8 cellular contexts compared by ENCODE assay signal in the genomic region with DNA sequence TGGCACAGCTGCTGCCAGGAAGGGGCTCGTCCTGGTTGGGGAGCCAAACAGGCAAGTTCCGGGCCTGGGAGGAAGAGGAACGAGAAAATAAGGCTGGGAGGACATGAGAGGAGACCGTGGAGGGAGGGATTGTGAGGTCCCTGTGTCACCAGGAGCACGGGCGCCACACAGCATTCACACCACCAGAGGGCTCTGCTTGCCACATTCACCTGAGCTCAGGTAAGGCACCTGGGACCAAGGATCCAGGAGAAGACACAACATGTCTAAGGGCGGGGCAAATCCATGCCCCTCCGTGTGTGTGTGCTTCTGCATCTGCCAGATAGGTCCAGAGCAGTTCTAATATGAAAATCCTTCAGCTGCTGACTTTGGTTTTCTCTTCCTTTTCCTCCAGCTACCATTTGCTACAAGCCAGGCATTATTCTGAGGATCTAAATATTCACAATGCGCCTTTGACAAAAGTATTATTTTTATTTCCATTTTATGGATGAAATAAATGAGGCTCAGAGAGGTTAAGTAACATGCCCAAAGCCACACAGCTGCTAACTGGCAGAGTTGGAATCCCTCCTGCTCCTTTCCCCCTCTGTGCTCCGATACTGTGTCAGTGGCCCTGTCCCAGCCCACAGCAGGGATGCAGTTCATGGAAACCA. TPM values are rescaled to one million over a fixed set of nuclear protein-coding genes. Genes with fewer than 3 reads are reported as not detected.
A peak's percentile ranks its signal among the peaks of the same experiment; 100 is the strongest.
DNase-seq lines count a peak whose midpoint lies in the region; ATAC-seq, FAIRE-seq and TF ChIP-seq lines count a peak whose summit lies in the region.

No MANE protein-coding gene starts in this region.

- no peak overlapping the region for H2AFZ ChIP-seq in GM12878 (ENCODE audit: control insufficient read depth, low read depth, low read length)

- POLR2A ChIA-PET in GM12878 (lab: Charles Lee) = interaction anchor here (1.4 to 5.5 kb wide), 4 partner anchors 11 to 24 kb away, joined by 3 to 40 read pairs (median 9); a partner anchor contains a TSS

- H3K4me1 ChIP-seq in heart right ventricle (peaks cover 14 to 47% (median 28%) of the 10 kb centered on the region in 9 donors), RWPE2 (ENCODE audit: insufficient read depth, poor library complexity, severe bottlenecking) (peaks cover 3% of the 10 kb centered on the region), GM12878 (ENCODE audit: control insufficient read depth, insufficient read depth, low read length) (peaks cover 30% of the 10 kb centered on the region), mesendoderm (ENCODE audit: control insufficient read depth, low read depth, low read length) (no peaks in the 10 kb centered on the region), ovary (ENCODE audit: insufficient read depth) (no peaks in the 10 kb centered on the region)

- peaks cover 0 to 5% (median 0%) of the 10 kb centered on the region in 7 donors for H3K27me3 ChIP-seq in heart right ventricle
- no peaks in the 10 kb centered on the region for H3K27me3 ChIP-seq in RWPE2 (ENCODE audit: insufficient read depth, poor library complexity, severe bottlenecking)
- no peaks in the 10 kb centered on the region for H3K27me3 ChIP-seq in GM12878 (replicated peaks in 1 of 2; ENCODE audit: control insufficient read depth in 2 of 2, insufficient read depth in 2 of 2, low read length in 1 of 2)
- H3K27me3 ChIP-seq in mesendoderm (ENCODE audit: insufficient read depth, low read length, poor library complexity) = no peaks in the 10 kb centered on the region
- H3K27me3 ChIP-seq in ovary = no peaks in the 10 kb centered on the region

- intact Hi-C loops in heart right ventricle (cut with DNase I) (loop anchor here in 1 of 10 donors (5.0 kb wide), 1 partner anchor 33 kb away; no protein-coding TSS in a partner anchor), left ventricle myocardium superior (cut with micrococcal nuclease) (no loop called here), GM12878 (cut with micrococcal nuclease; ENCODE audit: unreplicated experiment) (no loop called here), ovary (cut with DNase I) (loop anchor here in 2 of 4 donors (2.0 to 5.0 kb wide), 3 partner anchors 33 to 37 kb away; a partner anchor contains a TSS)

- FAIRE-seq in GM12878 (lab: Jason Lieb, UNC) (no peak), urothelium cell line (lab: Jason Lieb, UNC) (no peak)

- H3K4me2 ChIP-seq in GM12878 (ENCODE audit: control insufficient read depth, insufficient read depth) (no peak overlapping the region), mesendoderm (ENCODE audit: low read length) (no peak overlapping the region)

- no peak overlapping the region for H4K5ac ChIP-seq in mesendoderm (ENCODE audit: low read length)

- H2BK15ac ChIP-seq in mesendoderm (replicated peaks; ENCODE audit: low read depth) = no peak overlapping the region

- H3K79me1 ChIP-seq in mesendoderm (ENCODE audit: low read length) = no peaks in the 10 kb centered on the region

- in situ Hi-C loops in GM12878 (cut with MboI) = no loop called here

- no peak overlapping the region for H2BK5ac ChIP-seq in mesendoderm (ENCODE audit: low read length)

- H3K36me3 ChIP-seq in heart right ventricle (peaks cover 0 to 48% (median 0%) of the 10 kb centered on the region in 9 donors), RWPE2 (ENCODE audit: low read depth) (peaks cover 7% of the 10 kb centered on the region), GM12878 (ENCODE audit: control insufficient read depth in 2 of 2, insufficient read depth in 2 of 2, low read length in 1 of 2) (no peaks in the 10 kb centered on the region), mesendoderm (ENCODE audit: control insufficient read depth, insufficient read depth, low read length) (no peaks in the 10 kb centered on the region), ovary (no peaks in the 10 kb centered on the region)

- BruUV-seq in GM12878 (replicated peaks; lab: Mats Ljungman, UMichigan) = no TSS peak

- no peak overlapping the region for H3K4ac ChIP-seq in mesendoderm (ENCODE audit: low read depth, low read length)

- no peak overlapping the region for H3K9ac ChIP-seq in GM12878 (ENCODE audit: control insufficient read depth, insufficient read depth, low read length)
- H3K9ac ChIP-seq in mesendoderm (ENCODE audit: low read length) = no peak overlapping the region

- WGBS in heart right ventricle, 2 donors = 70 to 73% methylated on average over 10 of the region's 10 CpGs
- WGBS in GM12878 (ENCODE audit: insufficient coverage, insufficient replicate concordance, low lambda C conversion rate, missing lambda C conversion rate) = 10% methylated on average over 10 of the region's 10 CpGs
- WGBS in mesendoderm (ENCODE audit: extremely low coverage, insufficient coverage, low lambda C conversion rate) = no CpG with 5 or more reads among the region's 10 CpGs
- 71 to 75% (median 73%) methylated on average over 10 of the region's 10 CpGs for WGBS in ovary, 3 donors

- no peak overlapping the region for H3K18ac ChIP-seq in mesendoderm (ENCODE audit: low read length)

- no peak for ATAC-seq in heart right ventricle
- no peak for ATAC-seq in left ventricle myocardium superior
- ATAC-seq in RWPE2 (ENCODE audit: low read depth) = peak; percentile 83
- ATAC-seq in GM12878 = no peak
- ATAC-seq in HG03095 (IDR thresholded peaks at IDR 0.05; ENCODE audit: unreplicated experiment) = no peak

- H3K23ac ChIP-seq in mesendoderm (ENCODE audit: low read length) = no peak overlapping the region

- CTCF ChIA-PET in GM12878 (lab: Yijun Ruan, JAX) = interaction anchor here (0.8 to 10.4 kb wide), 17 partner anchors 12 to 874 kb away, joined by 3 to 814 read pairs (median 36); a partner anchor contains a TSS

- H2BK120ac ChIP-seq in mesendoderm (ENCODE audit: low read depth, low read length) = no peak overlapping the region

- TF ChIP-seq CTCF in heart right ventricle (IDR thresholded peaks at IDR 0.05) (peak in 7 of 9 donors; percentile 10 to 46 (median 34)), RWPE2 (IDR thresholded peaks at IDR 0.05; ENCODE audit: poor library complexity, severe bottlenecking) (peak; percentile 90), GM12878 (IDR thresholded peaks at IDR 0.05 in 2 of 3, conservative IDR thresholded peaks at IDR 0.05 in 1 of 3; ENCODE audit: control insufficient read depth in 2 of 3, extremely low read depth in 1 of 3, insufficient read depth in 1 of 3, low read depth in 3 of 3, low read length in 3 of 3) (peak; percentile 62 to 73 (median 64); a peak in 5 of 6 replicates), ovary (IDR thresholded peaks at IDR 0.05) (peak in 1 of 3 donors; percentile 6)

- H2AK5ac ChIP-seq in mesendoderm (ENCODE audit: low read length) = no peak overlapping the region

- peak overlapping the region in 1 of 10 donors; percentile 5 for H3K27ac ChIP-seq in heart right ventricle
- H3K27ac ChIP-seq in RWPE2 (ENCODE audit: poor library complexity, severe bottlenecking) = no peak overlapping the region
- no peak overlapping the region for H3K27ac ChIP-seq in GM12878 (ENCODE audit: control insufficient read depth, insufficient read depth)
- no peak overlapping the region for H3K27ac ChIP-seq in mesendoderm (ENCODE audit: low read depth, low read length)
- no peak overlapping the region for H3K27ac ChIP-seq in ovary

- TF ChIP-seq EP300 in GM12878 (IDR thresholded peaks at IDR 0.05; ENCODE audit: borderline replicate concordance in 1 of 2, control insufficient read depth in 1 of 2, low read depth in 2 of 2, low read length in 2 of 2) (no peak), ovary (IDR thresholded peaks at IDR 0.05) (no peak)

- DNase-seq in heart right ventricle = no peak
- no peak for DNase-seq in left ventricle myocardium superior
- peak; percentile 83 for DNase-seq in RWPE2 (ENCODE audit: low spot score)
- DNase-seq in GM12878 (ENCODE audit: low read depth, low spot score) = no peak
- DNase-seq in mesendoderm = peak; percentile 85
- peak; percentile 36 for DNase-seq in urothelium cell line (ENCODE audit: low spot score)
- no peak for DNase-seq in ovary

- H4K8ac ChIP-seq in mesendoderm (ENCODE audit: low read depth, low read length) = no peak overlapping the region

- H3K56ac ChIP-seq in mesendoderm (ENCODE audit: low read length) = peak overlapping the region; percentile 9

- no peaks in the 10 kb centered on the region for H4K20me1 ChIP-seq in GM12878 (ENCODE audit: control insufficient read depth, insufficient read depth)

- SMC1A ChIA-PET in GM12878 (lab: Charles Lee; ENCODE audit: uncharacterized antibody, unreplicated experiment) = interaction anchor here (1.3 to 10.3 kb wide), 10 partner anchors 14 to 142 kb away, joined by 4 to 277 read pairs (median 66); a partner anchor contains a TSS

- TF ChIP-seq POLR2A in GM12878 (IDR thresholded peaks at IDR 0.05; ENCODE audit: low read depth, low read length) = no peak
- TF ChIP-seq POLR2A in ovary (IDR thresholded peaks at IDR 0.05) = no peak

- peak; percentile 62 for TF ChIP-seq RAD21 in GM12878 (IDR thresholded peaks at IDR 0.05; ENCODE audit: insufficient read depth, low read depth, low read length)

- H3K9me3 ChIP-seq in heart right ventricle = no peaks in the 10 kb centered on the region
- H3K9me3 ChIP-seq in RWPE2 (ENCODE audit: severe bottlenecking) = no peaks in the 10 kb centered on the region
- no peaks in the 10 kb centered on the region for H3K9me3 ChIP-seq in GM12878 (replicated peaks; ENCODE audit: control insufficient read depth, insufficient read depth, low read length)
- H3K9me3 ChIP-seq in ovary = no peaks in the 10 kb centered on the region

- RAD21 ChIA-PET in GM12878 (lab: Charles Lee; ENCODE audit: unreplicated experiment) = interaction anchor here (1.3 to 7.8 kb wide), 11 partner anchors 12 to 96 kb away, joined by 3 to 327 read pairs (median 42); a partner anchor contains a TSS

- H3K79me2 ChIP-seq in GM12878 (ENCODE audit: control insufficient read depth, insufficient read depth, low read length) = no peaks in the 10 kb centered on the region
- no peaks in the 10 kb centered on the region for H3K79me2 ChIP-seq in mesendoderm (ENCODE audit: control insufficient read depth, insufficient read depth, low read length)

- H3K4me3 ChIP-seq in heart right ventricle = no peak overlapping the region
- no peak overlapping the region for H3K4me3 ChIP-seq in RWPE2 (ENCODE audit: severe bottlenecking)
- no peak overlapping the region for H3K4me3 ChIP-seq in GM12878
- no peak overlapping the region for H3K4me3 ChIP-seq in mesendoderm (ENCODE audit: low read length)
- no peak overlapping the region for H3K4me3 ChIP-seq in ovary

RNA-seq across cellular contexts. Expression of a gene that starts 14.6 kb away (rescaled TPM):
- 10 to 100 TPM in 9 of 10 donors, 1 to 10 TPM in 1; 9.5 to 54.9 (median 19.8) TPM for total RNA-seq in heart right ventricle
- 100 to 1,000 TPM in 1 of 2 donors, 10 to 100 TPM in 1; 22.4 to 173 TPM for polyA plus RNA-seq in heart right ventricle
- total RNA-seq in left ventricle myocardium superior = 37.6 TPM
- total RNA-seq in GM12878 (2013; cell fraction: nucleolus; rRNA removed) = 4.6 and 5.7 TPM in 2 replicates
- total RNA-seq in GM12878 (2014; rRNA removed) = 0.27 and 0.28 TPM in 2 replicates
- 0.09 and 0.18 TPM in 2 replicates for total RNA-seq in GM12878 (2014; rRNA removed; fragmentation: Illumina TruSeq; extraction: Trizol)
- 0.64 and 0.88 TPM in 2 replicates for total RNA-seq in GM12878 (2021)
- polyA plus RNA-seq in GM12878 (2011; ENCODE audit: low read depth) = 0.38 TPM
- 0.30 and 0.68 TPM in 2 replicates for polyA plus RNA-seq in GM12878 (2011; rRNA removed)
- 0.63 and 0.94 TPM in 2 replicates for polyA plus RNA-seq in GM12878 (2011; cell fraction: cytosol; rRNA removed)
- 3.4 and 4.8 TPM in 2 replicates for polyA plus RNA-seq in GM12878 (2011; cell fraction: nucleus; rRNA removed)
- 0.81 and 0.97 TPM in 2 replicates for polyA plus RNA-seq in GM12878 (2012)
- polyA plus RNA-seq in GM12878 (2014; fragmentation: Illumina TruSeq; extraction: Trizol) = 0.17 and 0.34 TPM in 2 replicates
- polyA plus RNA-seq in GM12878 (2014; fragmentation: Nextera tagmentation; extraction: Ambion mirVana) = under 1 TPM in 1 of 2 experiments, not detected in 1; 0.02 TPM
- 0.63 and 0.92 TPM in 2 replicates for polyA plus RNA-seq in GM12878 (2014; rRNA removed)
- polyA plus RNA-seq in GM12878 (2016; fragmentation: Nextera tagmentation; extraction: Ambion mirVana) = under 1 TPM in 1 of 2 experiments, not detected in 1; 0.27 TPM
- polyA minus RNA-seq in GM12878 (2011; rRNA and poly(A)+ RNA removed) = 0.22 and 1.5 TPM in 2 replicates
- 1.7 TPM in 1 of 2 replicates, not detected in the other for polyA minus RNA-seq in GM12878 (2011; cell fraction: cytosol; rRNA and poly(A)+ RNA removed)
- 1.3 and 3.1 TPM in 2 replicates for polyA minus RNA-seq in GM12878 (2011; cell fraction: nucleus; rRNA and poly(A)+ RNA removed)
- polyA plus RNA-seq in mesendoderm (2013, experiment 1 of 2) = 7.8 TPM
- 7.4 TPM for polyA plus RNA-seq in mesendoderm (2013, experiment 2 of 2)
- total RNA-seq in ovary = 100 to 1,000 TPM in 3 of 7 donors, 10 to 100 TPM in 4; 50.4 to 132 (median 93.5) TPM
- polyA plus RNA-seq in ovary = 10 to 100 TPM; 16.9 to 68.4 TPM

RNA-seq across cellular contexts. Expression of a gene that starts 18.8 kb away (rescaled TPM):
- total RNA-seq in heart right ventricle (under 1 TPM in 9 of 10 donors, not detected in 1; 0.11 to 0.56 (median 0.31) TPM), left ventricle myocardium superior (0.30 TPM), GM12878 (2014; rRNA removed) (0.17 TPM in 1 of 2 replicates, not detected in the other), GM12878 (2014; rRNA removed; fragmentation: Illumina TruSeq; extraction: Trizol) (0.09 TPM in 1 of 2 replicates, not detected in the other), GM12878 (2021) (0.21 TPM in 1 of 2 replicates, not detected in the other), ovary (1 to 10 TPM in 5 of 7 donors, under 1 TPM in 2; 0.69 to 3.6 (median 1.3) TPM)
- polyA plus RNA-seq in heart right ventricle (under 1 TPM; 0.26 to 0.29 TPM), GM12878 (2011; rRNA removed) (0.03 TPM in 1 of 2 replicates, not detected in the other), GM12878 (2014; fragmentation: Illumina TruSeq; extraction: Trizol) (0.10 and 0.19 TPM in 2 replicates), GM12878 (2014; fragmentation: Nextera tagmentation; extraction: Ambion mirVana) (under 1 TPM in 1 of 2 experiments, not detected in 1; 0.15 TPM), GM12878 (2014; rRNA removed) (0.08 and 0.11 TPM in 2 replicates), GM12878 (2016; fragmentation: Nextera tagmentation; extraction: Ambion mirVana) (not detected), ovary (1 to 10 TPM; 1.4 to 1.6 TPM)
- not detected in 2 replicates for total RNA-seq in GM12878 (2013; cell fraction: nucleolus; rRNA removed)
- 0.13 TPM for polyA plus RNA-seq in GM12878 (2011; ENCODE audit: low read depth)
- not detected in 2 replicates for polyA plus RNA-seq in GM12878 (2011; cell fraction: cytosol; rRNA removed)
- 0.09 TPM in 1 of 2 replicates, not detected in the other for polyA plus RNA-seq in GM12878 (2011; cell fraction: nucleus; rRNA removed)
- polyA plus RNA-seq in GM12878 (2012) = 0.16 TPM in 1 of 2 replicates, not detected in the other
- not detected in 2 replicates for polyA minus RNA-seq in GM12878 (2011; rRNA and poly(A)+ RNA removed)
- not detected in 2 replicates for polyA minus RNA-seq in GM12878 (2011; cell fraction: cytosol; rRNA and poly(A)+ RNA removed)
- polyA minus RNA-seq in GM12878 (2011; cell fraction: nucleus; rRNA and poly(A)+ RNA removed) = not detected in 2 replicates
- polyA plus RNA-seq in mesendoderm (2013, experiment 1 of 2) = 0.04 TPM
- polyA plus RNA-seq in mesendoderm (2013, experiment 2 of 2) = 0.03 TPM

RNA-seq across cellular contexts. Expression of a gene that starts 28.9 kb away (rescaled TPM):
- total RNA-seq in heart right ventricle (10 to 100 TPM; 18.6 to 31.9 (median 22.1) TPM), left ventricle myocardium superior (23.7 TPM), GM12878 (2014; rRNA removed) (1.7 and 2.4 TPM in 2 replicates), GM12878 (2014; rRNA removed; fragmentation: Illumina TruSeq; extraction: Trizol) (1.1 and 1.2 TPM in 2 replicates), GM12878 (2021) (2.4 and 3.8 TPM in 2 replicates), ovary (100 to 1,000 TPM in 2 of 7 donors, 10 to 100 TPM in 5; 36.7 to 143 (median 98.3) TPM)
- polyA plus RNA-seq in heart right ventricle (10 to 100 TPM; 12.6 to 26.2 TPM), GM12878 (2011; rRNA removed) (0.55 and 1.2 TPM in 2 replicates), GM12878 (2014; fragmentation: Illumina TruSeq; extraction: Trizol) (1.6 TPM in 2 replicates), GM12878 (2014; fragmentation: Nextera tagmentation; extraction: Ambion mirVana) (1 to 10 TPM; 1.1 to 2.2 TPM), GM12878 (2014; rRNA removed) (1.1 and 1.9 TPM in 2 replicates), GM12878 (2016; fragmentation: Nextera tagmentation; extraction: Ambion mirVana) (1 to 10 TPM; 4.0 to 4.9 TPM), ovary (10 to 100 TPM; 24.1 to 41.1 TPM)
- total RNA-seq in GM12878 (2013; cell fraction: nucleolus; rRNA removed) = 2.5 and 3.7 TPM in 2 replicates
- polyA plus RNA-seq in GM12878 (2011; ENCODE audit: low read depth) = 0.84 TPM
- 1.6 and 2.1 TPM in 2 replicates for polyA plus RNA-seq in GM12878 (2011; cell fraction: cytosol; rRNA removed)
- polyA plus RNA-seq in GM12878 (2011; cell fraction: nucleus; rRNA removed) = 2.4 and 2.7 TPM in 2 replicates
- 1.8 and 2.1 TPM in 2 replicates for polyA plus RNA-seq in GM12878 (2012)
- polyA minus RNA-seq in GM12878 (2011; rRNA and poly(A)+ RNA removed) = 1.2 and 1.8 TPM in 2 replicates
- 0.67 and 0.94 TPM in 2 replicates for polyA minus RNA-seq in GM12878 (2011; cell fraction: cytosol; rRNA and poly(A)+ RNA removed)
- polyA minus RNA-seq in GM12878 (2011; cell fraction: nucleus; rRNA and poly(A)+ RNA removed) = 0.38 and 1.9 TPM in 2 replicates
- polyA plus RNA-seq in mesendoderm (2013, experiment 1 of 2) = 9.6 TPM
- 9.2 TPM for polyA plus RNA-seq in mesendoderm (2013, experiment 2 of 2)

RNA-seq across cellular contexts. Expression of a gene that starts 38.3 kb away (rescaled TPM):
- total RNA-seq in heart right ventricle (10 to 100 TPM; 18.6 to 28.0 (median 21.8) TPM), left ventricle myocardium superior (19.9 TPM), GM12878 (2014; rRNA removed) (17.4 and 19.1 TPM in 2 replicates), GM12878 (2014; rRNA removed; fragmentation: Illumina TruSeq; extraction: Trizol) (34.5 and 36.9 TPM in 2 replicates), GM12878 (2021) (31.2 and 32.3 TPM in 2 replicates), ovary (10 to 100 TPM; 18.4 to 71.3 (median 41.8) TPM)
- polyA plus RNA-seq in heart right ventricle (10 to 100 TPM in 1 of 2 donors, 1 to 10 TPM in 1; 4.8 to 10.1 TPM), GM12878 (2011; rRNA removed) (21.3 and 42.1 TPM in 2 replicates), GM12878 (2014; fragmentation: Illumina TruSeq; extraction: Trizol) (49.1 and 52.8 TPM in 2 replicates), GM12878 (2014; fragmentation: Nextera tagmentation; extraction: Ambion mirVana) (10 to 100 TPM; 14.1 to 24.5 TPM), GM12878 (2014; rRNA removed) (20.1 and 24.4 TPM in 2 replicates), GM12878 (2016; fragmentation: Nextera tagmentation; extraction: Ambion mirVana) (10 to 100 TPM; 49.8 to 50.6 TPM), ovary (10 to 100 TPM; 15.6 to 18.6 TPM)
- 25.2 and 27.8 TPM in 2 replicates for total RNA-seq in GM12878 (2013; cell fraction: nucleolus; rRNA removed)
- polyA plus RNA-seq in GM12878 (2011; ENCODE audit: low read depth) = 8.1 TPM
- 5.6 and 6.2 TPM in 2 replicates for polyA plus RNA-seq in GM12878 (2011; cell fraction: cytosol; rRNA removed)
- polyA plus RNA-seq in GM12878 (2011; cell fraction: nucleus; rRNA removed) = 6.8 and 9.0 TPM in 2 replicates
- polyA plus RNA-seq in GM12878 (2012) = 15.4 and 19.6 TPM in 2 replicates
- 8.3 and 15.1 TPM in 2 replicates for polyA minus RNA-seq in GM12878 (2011; rRNA and poly(A)+ RNA removed)
- polyA minus RNA-seq in GM12878 (2011; cell fraction: cytosol; rRNA and poly(A)+ RNA removed) = 5.7 and 8.9 TPM in 2 replicates
- 7.7 and 13.3 TPM in 2 replicates for polyA minus RNA-seq in GM12878 (2011; cell fraction: nucleus; rRNA and poly(A)+ RNA removed)
- polyA plus RNA-seq in mesendoderm (2013, experiment 1 of 2) = 56.4 TPM
- 57.0 TPM for polyA plus RNA-seq in mesendoderm (2013, experiment 2 of 2)

Comparison
In these comparisons a context has a peak if more than half of its experiments do, and no peak if none do; other contexts are left out.
1. DNase-seq: peak in RWPE2 (single experiment), mesendoderm (single experiment) and urothelium cell line (single experiment); none in heart right ventricle (0 of 2), left ventricle myocardium superior (single experiment), GM12878 (single experiment) and ovary (0 of 5).